26 cellular contexts compared by ENCODE assay signal in genomic region chr1:34303218-34303617, GRCh38.
DNase-seq lines count a peak whose midpoint lies in the region; ATAC-seq, FAIRE-seq and TF ChIP-seq lines count a peak whose summit lies in the region.
"Had no signal": no experiment of that assay in that cellular context is flagged by ENCODE, and none has a peak within 500 bp of the region (broad histone marks: within the 10 kb centered on the region; RNA-seq: fewer than 3 reads in every experiment).

No MANE protein-coding gene starts in this region.

- POLR2A ChIA-PET in HepG2 (lab: Yijun Ruan, JAX), result no interaction called here
- POLR2A ChIA-PET in IMR-90 (lab: Charles Lee; ENCODE audit: unreplicated experiment), result no interaction called here

- no peak overlapping the region for H4K8ac ChIP-seq in IMR-90 (ENCODE audit: low read depth in 2 of 2, low read length in 2 of 2)

- intact Hi-C loops in HepG2 (cut with micrococcal nuclease; ENCODE audit: unreplicated experiment), result no loop called here
- intact Hi-C loops in right lobe of liver (cut with DNase I), result no loop called here
- intact Hi-C loops in IMR-90 (cut with micrococcal nuclease), result no loop called here
- intact Hi-C loops in kidney (cut with DNase I), result no loop called here

- no peak for TF ChIP-seq POLR2A in HepG2 (IDR thresholded peaks at IDR 0.05; ENCODE audit: insufficient read depth in 1 of 2, low read depth in 2 of 2, low read length in 2 of 2)
- no peak for TF ChIP-seq POLR2A in right lobe of liver (IDR thresholded peaks at IDR 0.05)
- no peak for TF ChIP-seq POLR2A in IMR-90 (IDR thresholded peaks at IDR 0.05; ENCODE audit: low read depth, low read length)

- H4K91ac ChIP-seq in IMR-90 (ENCODE audit: insufficient read depth, low read depth, low read length), result no peak overlapping the region

- no peak overlapping the region for H2AK5ac ChIP-seq in IMR-90 (ENCODE audit: low read depth, low read length)

- DNase-seq in HepG2 (ENCODE audit: low spot score) (no peak), right lobe of liver (no peak), IMR-90 (no peak), frontal cortex (ENCODE audit: low spot score in 2 of 2) (no peak), kidney (no peak), dedifferentiated amniotic fluid mesenchymal stem cell (ENCODE audit: extremely low spot score) (no peak), HCEC 1CT (no peak), substantia nigra (lab: John Stamatoyannopoulos, UW) (no peak)
- DNase-seq: ACHN; BE2C; C1 segment of cervical spinal cord; CD4-positive, alpha-beta memory T cell; CD4-positive, CD25-positive, alpha-beta regulatory T cell; CD8-positive, alpha-beta memory T cell; COR-L47; DMS 273 treated with DMSO at 0.1 percent for 48 hours; DMS153; DMS53; DMS79; DND-41; EL; GF-D8 had no signal

- dilution Hi-C loops in IMR-90 (cut with HindIII; ENCODE audit: low sequenced_read_pairs, unreplicated experiment), result no loop called here

- H2BK5ac ChIP-seq in IMR-90 (ENCODE audit: low read depth, low read length, poor library complexity, severe bottlenecking), result no peak overlapping the region

- no peak overlapping the region for H3K56ac ChIP-seq in IMR-90 (ENCODE audit: extremely low read depth, insufficient read depth, low read length)

- H2BK15ac ChIP-seq in IMR-90 (ENCODE audit: low read depth, low read length), result no peak overlapping the region

- H2BK120ac ChIP-seq in IMR-90 (ENCODE audit: low read depth, low read length), result no peak overlapping the region

- no peak for ATAC-seq in HepG2
- no peak for ATAC-seq in right lobe of liver
- no peak for ATAC-seq in IMR-90 (ENCODE audit: low read depth)

- no TSS peak for BruUV-seq in HepG2 (replicated peaks; lab: Mats Ljungman, UMichigan)
- no TSS peak for BruUV-seq in IMR-90 (replicated peaks; lab: Mats Ljungman, UMichigan)

- H3K27me3 ChIP-seq in HepG2 (ENCODE audit: control insufficient read depth in 1 of 2, insufficient read depth in 2 of 2, low read length in 2 of 2) (no peaks in the 10 kb centered on the region), right lobe of liver (no peaks in the 10 kb centered on the region), IMR-90 (ENCODE audit: control insufficient read depth, insufficient read depth, low read length) (no peaks in the 10 kb centered on the region)
- H3K27me3 ChIP-seq: BE2C, BLaER1 had no signal

- no peak for TF ChIP-seq EP300 in HepG2 (IDR thresholded peaks at IDR 0.05; ENCODE audit: low read depth in 2 of 2, low read length in 2 of 2)
- TF ChIP-seq EP300 in HepG2 (CRISPR knock-in tag; IDR thresholded peaks at IDR 0.05; ENCODE audit: borderline replicate concordance), result no peak

- H2AFZ ChIP-seq in HepG2 (ENCODE audit: low read length) (no peak overlapping the region), IMR-90 (replicated peaks; ENCODE audit: low read length, poor library complexity) (no peak overlapping the region)

- H3K9me3 ChIP-seq in HepG2 (ENCODE audit: low read length) (peaks cover 31% of the 10 kb centered on the region), right lobe of liver (peaks cover 0 to 6% (median 2%) of the 10 kb centered on the region in 4 donors), IMR-90 (ENCODE audit: control insufficient read depth, insufficient read depth, low read length) (peaks cover 8% of the 10 kb centered on the region), kidney (ENCODE audit: control insufficient read depth in 1 of 2, low read length in 2 of 2) (peaks cover 0 to 4% of the 10 kb centered on the region in 2 donors)
- H3K9me3 ChIP-seq: BE2C had no signal

- H3K4ac ChIP-seq in IMR-90 (ENCODE audit: low read depth, low read length), result no peak overlapping the region

- no peak overlapping the region for H2BK20ac ChIP-seq in IMR-90 (ENCODE audit: low read depth, low read length)

- CTCF ChIA-PET in HepG2 (lab: Yijun Ruan, JAX; ENCODE audit: low intra/inter-chr PET ratio, low total read pairs) (no interaction called here), IMR-90 (lab: Yijun Ruan, JAX) (interaction anchor here (0.6 kb wide), 1 partner anchor 14 kb away, joined by 3 read pairs; no protein-coding TSS in a partner anchor)

- H3K36me3 ChIP-seq in HepG2 (replicated peaks in 1 of 2; ENCODE audit: control insufficient read depth in 1 of 2, insufficient read depth in 2 of 2, low read length in 2 of 2) (no peaks in the 10 kb centered on the region), right lobe of liver (no peaks in the 10 kb centered on the region), IMR-90 (ENCODE audit: control insufficient read depth, insufficient read depth, low read length) (no peaks in the 10 kb centered on the region), kidney (ENCODE audit: control insufficient read depth in 1 of 2, insufficient read depth in 2 of 2, low read length in 2 of 2) (no peaks in the 10 kb centered on the region)
- H3K36me3 ChIP-seq: BE2C, BLaER1 had no signal

- TF ChIP-seq RAD21 in HepG2 (CRISPR knock-in tag; IDR thresholded peaks at IDR 0.05) (no peak), IMR-90 (IDR thresholded peaks at IDR 0.05; ENCODE audit: low read length) (no peak)

- no peak overlapping the region for H3K23ac ChIP-seq in IMR-90 (ENCODE audit: low read depth, low read length)

- H3K4me3 ChIP-seq in HepG2 (replicated peaks in 1 of 3; ENCODE audit: insufficient read depth in 1 of 3, low read depth in 2 of 3, low read length in 3 of 3) (no peak overlapping the region), right lobe of liver (no peak overlapping the region), IMR-90 (ENCODE audit: insufficient read depth, low read depth, low read length) (no peak overlapping the region), kidney (ENCODE audit: low read length in 2 of 2) (no peak overlapping the region)
- H3K4me3 ChIP-seq: BLaER1 had no signal

- no peak overlapping the region for H3K14ac ChIP-seq in IMR-90 (replicated peaks; ENCODE audit: low read depth, low read length)

- H3K9ac ChIP-seq in HepG2 (ENCODE audit: insufficient read depth, low read depth, low read length) (no peak overlapping the region), IMR-90 (ENCODE audit: low read depth, low read length) (no peak overlapping the region), kidney (ENCODE audit: low read length in 2 of 2) (no peak overlapping the region)
- H3K9ac ChIP-seq: BLaER1 had no signal

- H3K4me1 ChIP-seq in HepG2 (ENCODE audit: insufficient read depth, low read length) (no peaks in the 10 kb centered on the region), right lobe of liver (no peaks in the 10 kb centered on the region), IMR-90 (ENCODE audit: control insufficient read depth, insufficient read depth, low read length) (no peaks in the 10 kb centered on the region), kidney (ENCODE audit: control insufficient read depth in 1 of 2, insufficient read depth in 1 of 2, low read depth in 1 of 2, low read length in 2 of 2) (no peaks in the 10 kb centered on the region)
- H3K4me1 ChIP-seq: BE2C, BLaER1 had no signal

- no peaks in the 10 kb centered on the region for H3K79me1 ChIP-seq in IMR-90 (ENCODE audit: low read depth in 1 of 2, low read length in 2 of 2)

- H3K9me1 ChIP-seq in IMR-90 (ENCODE audit: insufficient read depth, low read length), result no peaks in the 10 kb centered on the region

- no peak overlapping the region for H3K18ac ChIP-seq in IMR-90 (ENCODE audit: low read depth, low read length)

- H4K20me1 ChIP-seq in HepG2 (ENCODE audit: insufficient read depth, low read length), result no peaks in the 10 kb centered on the region
- no peaks in the 10 kb centered on the region for H4K20me1 ChIP-seq in IMR-90 (ENCODE audit: insufficient read depth, low read length)
- H4K20me1 ChIP-seq: BLaER1 had no signal

- H3K4me2 ChIP-seq in HepG2 (ENCODE audit: low read depth, low read length) (no peak overlapping the region), IMR-90 (ENCODE audit: low read depth, low read length) (no peak overlapping the region)
- H3K4me2 ChIP-seq: BLaER1 had no signal

- H3K27ac ChIP-seq in HepG2 (ENCODE audit: extremely low read length, insufficient read depth, low read length), result no peak overlapping the region
- no peak overlapping the region for H3K27ac ChIP-seq in right lobe of liver
- H3K27ac ChIP-seq in IMR-90 (ENCODE audit: insufficient read depth, low read length), result no peak overlapping the region
- H3K27ac ChIP-seq in kidney (ENCODE audit: low read depth in 2 of 2, low read length in 2 of 2), result no peak overlapping the region
- no peak overlapping the region for H3K27ac ChIP-seq in substantia nigra (ENCODE audit: low read depth, low read length, poor library complexity, severe bottlenecking)
- H3K27ac ChIP-seq: 22Rv1, BLaER1 had no signal

- no peak overlapping the region for H2AK9ac ChIP-seq in IMR-90 (replicated peaks; ENCODE audit: low read depth, low read length, poor library complexity)

- in situ Hi-C loops in HepG2 (cut with HindIII; ENCODE audit: extremely low pct_ligation_motif_present, low pct_unique_long_range_greater_than_20kb) (no loop called here), IMR-90 (cut with MboI; ENCODE audit: low sequenced_read_pairs) (no loop called here)

- H4K5ac ChIP-seq in IMR-90 (ENCODE audit: low read depth, low read length), result no peak overlapping the region

- TF ChIP-seq CTCF in HepG2 (CRISPR knock-in tag; IDR thresholded peaks at IDR 0.05), result no peak
- no peak for TF ChIP-seq CTCF in right lobe of liver (IDR thresholded peaks at IDR 0.05)
- no peak for TF ChIP-seq CTCF in IMR-90 (conservative IDR thresholded peaks at IDR 0.05; ENCODE audit: low read depth, low read length)
- TF ChIP-seq CTCF in kidney (IDR thresholded peaks at IDR 0.05; ENCODE audit: borderline replicate concordance, extremely low read depth, insufficient read depth), result no peak

- FAIRE-seq in HepG2 (lab: Jason Lieb, UNC) (no peak), frontal cortex (lab: Jason Lieb, UNC) (peak; percentile 83), kidney (lab: Jason Lieb, UNC) (peak; percentile 45)
- FAIRE-seq: GM12891, GM19239 had no signal

- no peaks in the 10 kb centered on the region for H3K79me2 ChIP-seq in HepG2 (ENCODE audit: insufficient read depth, low read length)

TF ChIP-seq in HepG2, 621 proteins besides CTCF, POLR2A, EP300 and RAD21 (continues in another document):
- TF ChIP-seq PCBP2 (optimal IDR thresholded peaks at IDR 0.05; ENCODE audit: low read depth, low read length, poor library complexity, severe bottlenecking), result no peak
- TF ChIP-seq ZNF317 (CRISPR knock-in tag; IDR thresholded peaks at IDR 0.05), result no peak
- no peak for TF ChIP-seq NFYC (CRISPR knock-in tag; IDR thresholded peaks at IDR 0.05)
- TF ChIP-seq ONECUT2 (CRISPR knock-in tag; IDR thresholded peaks at IDR 0.05), result no peak

TF ChIP-seq in IMR-90, 13 proteins besides CTCF, POLR2A, EP300 and RAD21:
- TF ChIP-seq MAFK (IDR thresholded peaks at IDR 0.05; ENCODE audit: low read depth, low read length) (peak; percentile 77), RFX5 (IDR thresholded peaks at IDR 0.05; ENCODE audit: low read depth, low read length) (no peak)
